ENCODE assay signal across 1 cellular context in the genomic region with DNA sequence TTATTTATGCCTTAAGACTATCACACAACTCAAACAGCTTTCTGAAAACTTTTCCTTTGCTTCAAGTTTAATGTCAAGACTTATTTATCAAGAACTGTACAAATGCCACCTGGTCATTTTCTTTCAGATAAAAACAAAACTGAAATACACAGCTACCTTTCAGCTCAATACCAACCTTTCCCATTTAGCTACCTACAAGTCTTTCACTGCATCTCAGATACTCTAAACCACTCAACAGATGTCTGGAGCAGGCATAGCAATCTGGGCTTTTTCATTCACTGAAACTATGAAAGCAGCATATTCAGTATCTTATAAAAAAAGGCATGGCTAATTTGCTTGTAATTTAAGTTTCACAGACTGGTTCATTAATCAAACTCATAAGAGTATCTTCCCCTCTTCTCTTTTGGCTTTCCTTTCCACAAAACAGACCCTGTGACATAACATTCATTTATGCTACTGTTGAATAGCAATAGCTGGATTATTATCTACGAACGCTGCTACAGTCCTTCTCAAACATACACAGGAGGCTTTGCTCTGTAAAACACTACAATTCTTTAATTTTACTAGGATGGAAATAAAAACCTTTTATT.
TF ChIP-seq lines count a peak whose summit lies in the region.

No MANE protein-coding gene starts in this region.

TF ChIP-seq in GM12878, 131 proteins besides CTCF, POLR2A, EP300 and RAD21:
- TF ChIP-seq NFXL1 (IDR thresholded peaks at IDR 0.05; ENCODE audit: borderline replicate concordance) (no peak), BCL11A (IDR thresholded peaks at IDR 0.05; ENCODE audit: low read depth, low read length) (no peak), RFX5 (IDR thresholded peaks at IDR 0.05; ENCODE audit: low read depth, low read length) (no peak), TAF1 (IDR thresholded peaks at IDR 0.05; ENCODE audit: borderline replicate concordance, low read depth, low read length) (no peak)
